In genomic region chr6:166351715-166352285, GRCh38 we compare ENCODE assay signal across 8 cellular contexts. TPM values are rescaled to one million over a fixed set of nuclear protein-coding genes. Genes with fewer than 3 reads are reported as not detected.
DNase-seq lines count a peak whose midpoint lies in the region; ATAC-seq and TF ChIP-seq lines count a peak whose summit lies in the region.

No MANE protein-coding gene starts in this region.

- peak overlapping the region; percentile 3 for H3K4me3 ChIP-seq in left ventricle myocardium inferior

- H3K27ac Mint-ChIP-seq in activated T-helper 2 cell treated with anti-CD3 and anti-CD28 coated beads, Interferon-gamma antibody, Interleukin-2, Interleukin-4, amounts not matched to agents 10 μg/mL and 5 μg/mL and 100 μg/mL, durations not matched to agents 14 hours and 24 hours and 36 hours, result no peak overlapping the region

- no peaks in the 10 kb centered on the region for H3K36me3 ChIP-seq in left ventricle myocardium inferior

- no peaks in the 10 kb centered on the region for H3K27me3 ChIP-seq in left ventricle myocardium inferior (ENCODE audit: low read depth)

- intact Hi-C loops in left ventricle myocardium inferior (cut with micrococcal nuclease), result no loop called here
- intact Hi-C loops in activated T-helper 2 cell treated with anti-CD3 and anti-CD28 coated beads, Interferon-gamma antibody, Interleukin-2, Interleukin-4, amounts not matched to agents 10 μg/mL and 5 μg/mL and 100 μg/mL, durations not matched to agents 14 hours and 24 hours and 36 hours (cut with micrococcal nuclease), result no loop called here

- H3K36me3 Mint-ChIP-seq in activated T-helper 2 cell treated with anti-CD3 and anti-CD28 coated beads, Interferon-gamma antibody, Interleukin-2, Interleukin-4, amounts not matched to agents 10 μg/mL and 5 μg/mL and 100 μg/mL, durations not matched to agents 14 hours and 24 hours and 36 hours (ENCODE audit: low read depth), result peaks cover 4% of the 10 kb centered on the region

- H3K9me3 Mint-ChIP-seq in activated T-helper 2 cell treated with anti-CD3 and anti-CD28 coated beads, Interferon-gamma antibody, Interleukin-2, Interleukin-4, amounts not matched to agents 10 μg/mL and 5 μg/mL and 100 μg/mL, durations not matched to agents 14 hours and 24 hours and 36 hours, result peaks cover 29% of the 10 kb centered on the region

- ATAC-seq in GM19328 (IDR thresholded peaks at IDR 0.05; ENCODE audit: unreplicated experiment) (peak; percentile 86), HG03175 (IDR thresholded peaks at IDR 0.05; ENCODE audit: unreplicated experiment) (peak; percentile 100)

- peaks cover 14% of the 10 kb centered on the region for H3K4me1 Mint-ChIP-seq in activated T-helper 2 cell treated with anti-CD3 and anti-CD28 coated beads, Interferon-gamma antibody, Interleukin-2, Interleukin-4, amounts not matched to agents 10 μg/mL and 5 μg/mL and 100 μg/mL, durations not matched to agents 14 hours and 24 hours and 36 hours (ENCODE audit: low read depth)

- no peak for TF ChIP-seq CTCF in left ventricle myocardium inferior (IDR thresholded peaks at IDR 0.05; ENCODE audit: borderline replicate concordance)

- H3K27me3 Mint-ChIP-seq in activated T-helper 2 cell treated with anti-CD3 and anti-CD28 coated beads, Interferon-gamma antibody, Interleukin-2, Interleukin-4, amounts not matched to agents 10 μg/mL and 5 μg/mL and 100 μg/mL, durations not matched to agents 14 hours and 24 hours and 36 hours (ENCODE audit: low read depth), result peaks cover 18% of the 10 kb centered on the region

- no peak overlapping the region for H3K27ac ChIP-seq in left ventricle myocardium inferior (replicated peaks)

- peaks cover 9% of the 10 kb centered on the region for H3K9me3 ChIP-seq in left ventricle myocardium inferior (replicated peaks)

- H3K4me1 ChIP-seq in left ventricle myocardium inferior, result no peaks in the 10 kb centered on the region

- DNase-seq in COLO668 (lab: John Stamatoyannopoulos, UW; ENCODE audit: unreplicated experiment) (peak; percentile 12), NOMO-1 treated with dmso at 0.1 percent for 144 hours (lab: John Stamatoyannopoulos, UW; ENCODE audit: unreplicated experiment) (peak; percentile 81), left ventricle myocardium inferior (no peak), NCI-H128 (lab: John Stamatoyannopoulos, UW; ENCODE audit: unreplicated experiment) (no peak), NCI-H446 treated with DMSO at 0.1 percent for 48 hours (lab: John Stamatoyannopoulos, UW) (no peak)
- DNase-seq in activated T-helper 2 cell treated with anti-CD3 and anti-CD28 coated beads, Interferon-gamma antibody, Interleukin-2, Interleukin-4, amounts not matched to agents 10 μg/mL and 5 μg/mL and 100 μg/mL, durations not matched to agents 14 hours and 24 hours and 36 hours (ENCODE audit: low spot score), result no peak

- no peak overlapping the region for H3K4me3 Mint-ChIP-seq in activated T-helper 2 cell treated with anti-CD3 and anti-CD28 coated beads, Interferon-gamma antibody, Interleukin-2, Interleukin-4, amounts not matched to agents 10 μg/mL and 5 μg/mL and 100 μg/mL, durations not matched to agents 14 hours and 24 hours and 36 hours (ENCODE audit: low read depth)

RNA-seq across cellular contexts. Expression of gene SFT2D1, which starts 9.5 kb away (rescaled TPM):
- total RNA-seq in left ventricle myocardium inferior, result 19.3 TPM
- 54.5 and 59.5 TPM in 2 replicates for total RNA-seq in activated T-helper 2 cell treated with anti-CD3 and anti-CD28 coated beads, Interferon-gamma antibody, Interleukin-2, Interleukin-4, amounts not matched to agents 10 μg/mL and 5 μg/mL and 100 μg/mL, durations not matched to agents 14 hours and 24 hours and 36 hours

RNA-seq across cellular contexts. Expression of gene MPC1, which starts 30.9 kb away (rescaled TPM):
- 531 TPM for total RNA-seq in left ventricle myocardium inferior
- total RNA-seq in activated T-helper 2 cell treated with anti-CD3 and anti-CD28 coated beads, Interferon-gamma antibody, Interleukin-2, Interleukin-4, amounts not matched to agents 10 μg/mL and 5 μg/mL and 100 μg/mL, durations not matched to agents 14 hours and 24 hours and 36 hours, result 20.3 and 21.1 TPM in 2 replicates

RNA-seq across cellular contexts. Expression of gene PRR18, which starts 43.6 kb away (rescaled TPM):
- total RNA-seq in left ventricle myocardium inferior, result not detected
- total RNA-seq in activated T-helper 2 cell treated with anti-CD3 and anti-CD28 coated beads, Interferon-gamma antibody, Interleukin-2, Interleukin-4, amounts not matched to agents 10 μg/mL and 5 μg/mL and 100 μg/mL, durations not matched to agents 14 hours and 24 hours and 36 hours, result 0.14 and 0.25 TPM in 2 replicates

Comparison
In these comparisons a context has a peak if more than half of its experiments do, and no peak if none do; other contexts are left out.
1. DNase-seq: peak in COLO668 (single experiment) and NOMO-1 treated with dmso at 0.1 percent for 144 hours (single experiment); none in left ventricle myocardium inferior (single experiment), NCI-H128 (single experiment), NCI-H446 treated with DMSO at 0.1 percent for 48 hours (single experiment) and activated T-helper 2 cell treated with anti-CD3 and anti-CD28 coated beads, Interferon-gamma antibody, Interleukin-2, Interleukin-4, amounts not matched to agents 10 μg/mL and 5 μg/mL and 100 μg/mL, durations not matched to agents 14 hours and 24 hours and 36 hours (single experiment).
2. RNA of gene MPC1, which starts 30.9 kb away (total RNA-seq): 531 TPM in left ventricle myocardium inferior (single experiment); 20.3 to 21.1 TPM in activated T-helper 2 cell treated with anti-CD3 and anti-CD28 coated beads, Interferon-gamma antibody, Interleukin-2, Interleukin-4, amounts not matched to agents 10 μg/mL and 5 μg/mL and 100 μg/mL, durations not matched to agents 14 hours and 24 hours and 36 hours; every median in the first group is over 10 times any median in the second.